8 cellular contexts compared by ENCODE assay signal in the genomic region with DNA sequence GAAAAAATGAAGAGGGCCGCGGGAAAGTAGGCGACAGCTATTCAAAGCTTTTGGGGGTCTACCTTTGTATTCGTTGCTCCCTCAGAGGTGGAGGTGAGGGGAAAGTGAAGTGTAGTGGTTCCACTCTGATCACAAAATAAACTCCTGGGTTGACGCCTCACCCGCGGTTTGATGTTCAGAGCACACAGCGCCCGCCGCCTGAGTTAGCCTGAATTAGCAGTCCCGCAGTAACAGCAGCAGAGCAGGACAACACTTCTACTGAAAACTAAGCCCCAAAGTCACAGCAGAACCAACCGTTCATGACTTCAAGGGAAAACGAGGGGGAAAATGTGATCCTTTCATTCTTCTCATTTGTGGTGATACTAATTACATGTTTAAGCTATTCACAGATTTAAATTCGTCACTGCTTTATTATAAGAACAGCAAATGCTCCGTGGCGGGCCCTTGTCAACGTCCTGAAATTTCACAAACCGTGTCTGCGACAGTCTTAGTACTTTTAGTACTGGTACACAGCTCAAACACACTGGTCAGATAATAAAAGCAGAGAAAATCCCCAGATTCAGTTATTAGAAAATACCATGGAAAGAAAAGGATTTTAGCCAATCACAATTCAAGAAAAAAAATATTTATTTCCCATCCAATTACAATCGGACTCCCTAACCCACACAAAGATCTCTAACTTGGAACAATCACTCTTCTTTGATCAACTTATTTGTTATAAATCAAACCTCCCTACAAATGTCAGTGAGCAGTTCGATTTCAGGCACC. TPM values are rescaled to one million over a fixed set of nuclear protein-coding genes. Genes with fewer than 3 reads are reported as not detected.
DNase-seq lines count a peak whose midpoint lies in the region; ATAC-seq, FAIRE-seq and TF ChIP-seq lines count a peak whose summit lies in the region.

No MANE protein-coding gene starts in this region.

- peaks cover 84% of the 10 kb centered on the region for H3K79me2 ChIP-seq in DND-41 (ENCODE audit: insufficient read depth, low read length)

- H4K20me1 ChIP-seq in DND-41 (ENCODE audit: insufficient read depth, low read length): peaks cover 77% of the 10 kb centered on the region

- peak overlapping the region; percentile 83 to 99 for H3K4me3 ChIP-seq in DND-41 (ENCODE audit: low read depth in 1 of 2, low read length in 2 of 2)
- H3K4me3 ChIP-seq in SJSA1: peak overlapping the region; percentile 93
- H3K4me3 ChIP-seq in iPS-11a (ENCODE audit: low read depth, low read length): peak overlapping the region; percentile 80
- H3K4me3 ChIP-seq in gastrocnemius medialis: peak overlapping the region; percentile 82 to 95 (median 92)

- peak overlapping the region; percentile 91 to 99 (median 98) for H3K27ac Mint-ChIP-seq in brain

- in situ Hi-C loops in gastrocnemius medialis (cut with MboI; ENCODE audit: low sequenced_read_pairs in 4 of 4): loop anchor here in 2 of 4 donors (5.0 to 25.0 kb wide), 4 partner anchors 51 to 254 kb away; no protein-coding TSS in a partner anchor

- H3K4me3 Mint-ChIP-seq in brain: peak overlapping the region; percentile 93 to 99 (median 96)

- ATAC-seq in DND-41 (ENCODE audit: insufficient read depth, low read depth) (peak; percentile 41), GM21447 (IDR thresholded peaks at IDR 0.05; ENCODE audit: unreplicated experiment) (peak; percentile 32), gastrocnemius medialis (peak; percentile 66 to 76)

- H3K9me3 Mint-ChIP-seq in brain: peaks cover 0 to 10% (median 3%) of the 10 kb centered on the region in 5 experiments

- H3K9me3 ChIP-seq in DND-41 (ENCODE audit: insufficient read depth, low read length, severe bottlenecking): no peaks in the 10 kb centered on the region
- no peaks in the 10 kb centered on the region for H3K9me3 ChIP-seq in SJSA1 (replicated peaks)
- no peaks in the 10 kb centered on the region for H3K9me3 ChIP-seq in gastrocnemius medialis

- DNase-seq in DND-41: peak; percentile 37
- DNase-seq in HTR-8/SVneo (ENCODE audit: insufficient read length, low spot score): peak; percentile 27
- peak; percentile 57 to 91 for DNase-seq in SJSA1 (ENCODE audit: low read depth in 1 of 2, low spot score in 2 of 2)
- peak; percentile 32 to 40 for DNase-seq in gastrocnemius medialis
- no peak for DNase-seq in glomerular visceral epithelial cell (ENCODE audit: extremely low spot score)

- H3K27me3 Mint-ChIP-seq in brain: peaks cover 10% of the 10 kb centered on the region

- H3K9ac ChIP-seq in DND-41 (ENCODE audit: low read depth, low read length): peak overlapping the region; percentile 93

- peak; percentile 57 for FAIRE-seq in HTR-8/SVneo (lab: Jason Lieb, UNC)

- H3K27ac ChIP-seq in DND-41 (ENCODE audit: low read length): 0 out of 2 replicates have a peak overlapping the region, but pooled peaks have one; percentile 44
- peak overlapping the region; percentile 73 for H3K27ac ChIP-seq in SJSA1
- H3K27ac ChIP-seq in gastrocnemius medialis: peak overlapping the region; percentile 93 to 95 (median 94)

- intact Hi-C loops in gastrocnemius medialis (cut with DNase I; ENCODE audit: low total_unique reads): loop anchor here (1.0 to 5.0 kb wide), 4 partner anchors 54 to 299 kb away; a partner anchor contains a TSS

- peak overlapping the region; percentile 95 for H3K4me2 ChIP-seq in DND-41 (ENCODE audit: insufficient read depth, low read length)

- H2AFZ ChIP-seq in DND-41 (ENCODE audit: low read depth, low read length): peak overlapping the region; percentile 92

- peaks cover 23% of the 10 kb centered on the region for H3K4me1 ChIP-seq in DND-41 (ENCODE audit: insufficient read depth, low read length)
- peaks cover 5% of the 10 kb centered on the region; the same call in 1 of the 2 replicates for H3K4me1 ChIP-seq in SJSA1 (replicated peaks)
- H3K4me1 ChIP-seq in gastrocnemius medialis: peaks cover 34% of the 10 kb centered on the region in 2 donors

- TF ChIP-seq CTCF in DND-41 (IDR thresholded peaks at IDR 0.05; ENCODE audit: borderline replicate concordance, extremely low read depth, low read length, poor library complexity, severe bottlenecking) (no peak), brain (conservative IDR thresholded peaks at IDR 0.05) (no peak), gastrocnemius medialis (IDR thresholded peaks at IDR 0.05 in 4 of 5, conservative IDR thresholded peaks at IDR 0.05 in 1 of 5) (no peak)

- H3K27me3 ChIP-seq in DND-41 (ENCODE audit: insufficient read depth, low read length, poor library complexity) (no peaks in the 10 kb centered on the region), SJSA1 (replicated peaks) (no peaks in the 10 kb centered on the region), gastrocnemius medialis (no peaks in the 10 kb centered on the region)

- peaks cover 16% of the 10 kb centered on the region for H3K36me3 Mint-ChIP-seq in brain

- peaks cover 3% of the 10 kb centered on the region; the same call in 1 of the 2 replicates for H3K36me3 ChIP-seq in DND-41 (ENCODE audit: insufficient read depth, low read length)
- H3K36me3 ChIP-seq in SJSA1: peaks cover 11% of the 10 kb centered on the region
- no peaks in the 10 kb centered on the region for H3K36me3 ChIP-seq in gastrocnemius medialis

- peaks cover 67% of the 10 kb centered on the region for H3K4me1 Mint-ChIP-seq in brain

- peak; percentile 56 for TF ChIP-seq POLR2A in gastrocnemius medialis (IDR thresholded peaks at IDR 0.05)

RNA-seq across cellular contexts. Expression of a gene that starts 0.6 kb away (rescaled TPM):
- 46.0 and 62.5 TPM in 2 replicates for total RNA-seq in SJSA1 (2014; rRNA removed; shearing (Covaris generic))
- 9.1 TPM for polyA plus RNA-seq in brain (ENCODE audit: insufficient read depth, low read depth, low replicate concordance)
- total RNA-seq in gastrocnemius medialis: 10 to 100 TPM; 22.5 to 74.1 (median 46.9) TPM

RNA-seq across cellular contexts. Expression of a gene that starts 54.8 kb away (rescaled TPM):
- 59.8 and 65.5 TPM in 2 replicates for total RNA-seq in SJSA1 (2014; rRNA removed; shearing (Covaris generic))
- 6.4 TPM for polyA plus RNA-seq in brain (ENCODE audit: insufficient read depth, low read depth, low replicate concordance)
- total RNA-seq in gastrocnemius medialis: 10 to 100 TPM; 22.8 to 36.7 (median 32.1) TPM

Comparison
In these comparisons a context has a peak if more than half of its experiments do, and no peak if none do; other contexts are left out.
1. H3K27ac ChIP-seq: peak in every context shown above with its lines; median percentile 94 in gastrocnemius medialis; 73 in SJSA1; 44 in DND-41.